ENCODE assay signal across 1 cellular context in the genomic region with DNA sequence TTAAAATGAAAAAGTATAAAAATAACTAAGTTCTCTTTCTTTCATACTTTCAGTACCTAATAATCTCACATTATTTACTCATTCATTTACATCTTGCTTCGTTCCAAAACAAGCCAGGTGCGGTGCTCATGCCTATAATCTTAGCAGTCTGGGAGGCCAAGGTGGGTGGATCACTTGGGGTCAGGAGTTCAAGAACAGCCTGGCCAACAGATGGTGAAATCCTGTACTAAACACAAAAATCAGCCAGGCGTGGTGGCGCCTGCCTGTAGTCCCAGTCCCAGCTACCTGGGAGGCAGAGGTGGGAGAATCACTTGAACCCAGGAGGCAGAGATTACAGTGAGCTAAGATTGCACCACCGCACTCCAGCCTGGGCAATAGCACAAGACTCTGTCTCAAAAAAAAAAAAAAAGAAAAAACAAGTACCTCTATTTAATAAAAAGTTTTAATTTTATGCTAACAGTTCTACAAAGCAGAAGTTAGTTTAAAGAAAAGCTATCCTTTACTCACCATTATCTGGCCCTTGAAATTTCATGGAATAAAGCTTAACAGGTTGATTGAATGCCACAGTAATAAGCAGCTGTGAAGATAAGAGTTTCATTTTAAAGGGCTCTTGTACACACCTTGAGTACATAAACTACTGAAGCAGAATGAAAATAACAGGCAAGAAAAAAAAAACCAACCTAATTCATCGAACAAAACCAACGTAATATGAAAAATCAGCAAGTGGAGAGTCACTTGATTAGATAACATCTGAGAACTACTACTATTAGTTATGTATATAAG.
TF ChIP-seq lines count a peak whose summit lies in the region.

No MANE protein-coding gene starts in this region.

TF ChIP-seq in WTC11, 78 proteins besides CTCF, POLR2A, EP300 and RAD21 (continued from another document):
- TF ChIP-seq, protein P1, sequence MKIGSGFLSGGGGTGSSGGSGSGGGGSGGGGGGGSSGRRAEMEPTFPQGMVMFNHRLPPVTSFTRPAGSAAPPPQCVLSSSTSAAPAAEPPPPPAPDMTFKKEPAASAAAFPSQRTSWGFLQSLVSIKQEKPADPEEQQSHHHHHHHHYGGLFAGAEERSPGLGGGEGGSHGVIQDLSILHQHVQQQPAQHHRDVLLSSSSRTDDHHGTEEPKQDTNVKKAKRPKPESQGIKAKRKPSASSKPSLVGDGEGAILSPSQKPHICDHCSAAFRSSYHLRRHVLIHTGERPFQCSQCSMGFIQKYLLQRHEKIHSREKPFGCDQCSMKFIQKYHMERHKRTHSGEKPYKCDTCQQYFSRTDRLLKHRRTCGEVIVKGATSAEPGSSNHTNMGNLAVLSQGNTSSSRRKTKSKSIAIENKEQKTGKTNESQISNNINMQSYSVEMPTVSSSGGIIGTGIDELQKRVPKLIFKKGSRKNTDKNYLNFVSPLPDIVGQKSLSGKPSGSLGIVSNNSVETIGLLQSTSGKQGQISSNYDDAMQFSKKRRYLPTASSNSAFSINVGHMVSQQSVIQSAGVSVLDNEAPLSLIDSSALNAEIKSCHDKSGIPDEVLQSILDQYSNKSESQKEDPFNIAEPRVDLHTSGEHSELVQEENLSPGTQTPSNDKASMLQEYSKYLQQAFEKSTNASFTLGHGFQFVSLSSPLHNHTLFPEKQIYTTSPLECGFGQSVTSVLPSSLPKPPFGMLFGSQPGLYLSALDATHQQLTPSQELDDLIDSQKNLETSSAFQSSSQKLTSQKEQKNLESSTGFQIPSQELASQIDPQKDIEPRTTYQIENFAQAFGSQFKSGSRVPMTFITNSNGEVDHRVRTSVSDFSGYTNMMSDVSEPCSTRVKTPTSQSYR (CRISPR knock-in tag; IDR thresholded peaks at IDR 0.05): no peak
- TF ChIP-seq NFATC4 (CRISPR knock-in tag; IDR thresholded peaks at IDR 0.05) (no peak), MXD4 (CRISPR knock-in tag; IDR thresholded peaks at IDR 0.05; ENCODE audit: borderline replicate concordance) (no peak), JUN (CRISPR knock-in tag; IDR thresholded peaks at IDR 0.05) (no peak), ZBTB21 (CRISPR knock-in tag; IDR thresholded peaks at IDR 0.05; ENCODE audit: borderline replicate concordance) (no peak), TEAD4 (CRISPR knock-in tag; IDR thresholded peaks at IDR 0.05) (no peak), TP53 (CRISPR knock-in tag; IDR thresholded peaks at IDR 0.05) (no peak)
- TF ChIP-seq, protein P2, sequence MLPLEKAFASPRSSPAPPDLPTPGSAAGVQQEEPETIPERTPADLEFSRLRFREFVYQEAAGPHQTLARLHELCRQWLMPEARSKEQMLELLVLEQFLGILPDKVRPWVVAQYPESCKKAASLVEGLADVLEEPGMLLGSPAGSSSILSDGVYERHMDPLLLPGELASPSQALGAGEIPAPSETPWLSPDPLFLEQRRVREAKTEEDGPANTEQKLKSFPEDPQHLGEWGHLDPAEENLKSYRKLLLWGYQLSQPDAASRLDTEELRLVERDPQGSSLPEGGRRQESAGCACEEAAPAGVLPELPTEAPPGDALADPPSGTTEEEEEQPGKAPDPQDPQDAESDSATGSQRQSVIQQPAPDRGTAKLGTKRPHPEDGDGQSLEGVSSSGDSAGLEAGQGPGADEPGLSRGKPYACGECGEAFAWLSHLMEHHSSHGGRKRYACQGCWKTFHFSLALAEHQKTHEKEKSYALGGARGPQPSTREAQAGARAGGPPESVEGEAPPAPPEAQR (CRISPR knock-in tag; IDR thresholded peaks at IDR 0.05): no peak
- TF ChIP-seq, protein P3, sequence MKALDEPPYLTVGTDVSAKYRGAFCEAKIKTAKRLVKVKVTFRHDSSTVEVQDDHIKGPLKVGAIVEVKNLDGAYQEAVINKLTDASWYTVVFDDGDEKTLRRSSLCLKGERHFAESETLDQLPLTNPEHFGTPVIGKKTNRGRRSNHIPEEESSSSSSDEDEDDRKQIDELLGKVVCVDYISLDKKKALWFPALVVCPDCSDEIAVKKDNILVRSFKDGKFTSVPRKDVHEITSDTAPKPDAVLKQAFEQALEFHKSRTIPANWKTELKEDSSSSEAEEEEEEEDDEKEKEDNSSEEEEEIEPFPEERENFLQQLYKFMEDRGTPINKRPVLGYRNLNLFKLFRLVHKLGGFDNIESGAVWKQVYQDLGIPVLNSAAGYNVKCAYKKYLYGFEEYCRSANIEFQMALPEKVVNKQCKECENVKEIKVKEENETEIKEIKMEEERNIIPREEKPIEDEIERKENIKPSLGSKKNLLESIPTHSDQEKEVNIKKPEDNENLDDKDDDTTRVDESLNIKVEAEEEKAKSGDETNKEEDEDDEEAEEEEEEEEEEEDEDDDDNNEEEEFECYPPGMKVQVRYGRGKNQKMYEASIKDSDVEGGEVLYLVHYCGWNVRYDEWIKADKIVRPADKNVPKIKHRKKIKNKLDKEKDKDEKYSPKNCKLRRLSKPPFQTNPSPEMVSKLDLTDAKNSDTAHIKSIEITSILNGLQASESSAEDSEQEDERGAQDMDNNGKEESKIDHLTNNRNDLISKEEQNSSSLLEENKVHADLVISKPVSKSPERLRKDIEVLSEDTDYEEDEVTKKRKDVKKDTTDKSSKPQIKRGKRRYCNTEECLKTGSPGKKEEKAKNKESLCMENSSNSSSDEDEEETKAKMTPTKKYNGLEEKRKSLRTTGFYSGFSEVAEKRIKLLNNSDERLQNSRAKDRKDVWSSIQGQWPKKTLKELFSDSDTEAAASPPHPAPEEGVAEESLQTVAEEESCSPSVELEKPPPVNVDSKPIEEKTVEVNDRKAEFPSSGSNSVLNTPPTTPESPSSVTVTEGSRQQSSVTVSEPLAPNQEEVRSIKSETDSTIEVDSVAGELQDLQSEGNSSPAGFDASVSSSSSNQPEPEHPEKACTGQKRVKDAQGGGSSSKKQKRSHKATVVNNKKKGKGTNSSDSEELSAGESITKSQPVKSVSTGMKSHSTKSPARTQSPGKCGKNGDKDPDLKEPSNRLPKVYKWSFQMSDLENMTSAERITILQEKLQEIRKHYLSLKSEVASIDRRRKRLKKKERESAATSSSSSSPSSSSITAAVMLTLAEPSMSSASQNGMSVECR (CRISPR knock-in tag; IDR thresholded peaks at IDR 0.05; ENCODE audit: borderline replicate concordance): no peak
- TF ChIP-seq, protein P4, sequence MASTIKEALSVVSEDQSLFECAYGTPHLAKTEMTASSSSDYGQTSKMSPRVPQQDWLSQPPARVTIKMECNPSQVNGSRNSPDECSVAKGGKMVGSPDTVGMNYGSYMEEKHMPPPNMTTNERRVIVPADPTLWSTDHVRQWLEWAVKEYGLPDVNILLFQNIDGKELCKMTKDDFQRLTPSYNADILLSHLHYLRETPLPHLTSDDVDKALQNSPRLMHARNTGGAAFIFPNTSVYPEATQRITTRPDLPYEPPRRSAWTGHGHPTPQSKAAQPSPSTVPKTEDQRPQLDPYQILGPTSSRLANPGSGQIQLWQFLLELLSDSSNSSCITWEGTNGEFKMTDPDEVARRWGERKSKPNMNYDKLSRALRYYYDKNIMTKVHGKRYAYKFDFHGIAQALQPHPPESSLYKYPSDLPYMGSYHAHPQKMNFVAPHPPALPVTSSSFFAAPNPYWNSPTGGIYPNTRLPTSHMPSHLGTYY (CRISPR knock-in tag; IDR thresholded peaks at IDR 0.05): no peak
- TF ChIP-seq, protein P5, sequence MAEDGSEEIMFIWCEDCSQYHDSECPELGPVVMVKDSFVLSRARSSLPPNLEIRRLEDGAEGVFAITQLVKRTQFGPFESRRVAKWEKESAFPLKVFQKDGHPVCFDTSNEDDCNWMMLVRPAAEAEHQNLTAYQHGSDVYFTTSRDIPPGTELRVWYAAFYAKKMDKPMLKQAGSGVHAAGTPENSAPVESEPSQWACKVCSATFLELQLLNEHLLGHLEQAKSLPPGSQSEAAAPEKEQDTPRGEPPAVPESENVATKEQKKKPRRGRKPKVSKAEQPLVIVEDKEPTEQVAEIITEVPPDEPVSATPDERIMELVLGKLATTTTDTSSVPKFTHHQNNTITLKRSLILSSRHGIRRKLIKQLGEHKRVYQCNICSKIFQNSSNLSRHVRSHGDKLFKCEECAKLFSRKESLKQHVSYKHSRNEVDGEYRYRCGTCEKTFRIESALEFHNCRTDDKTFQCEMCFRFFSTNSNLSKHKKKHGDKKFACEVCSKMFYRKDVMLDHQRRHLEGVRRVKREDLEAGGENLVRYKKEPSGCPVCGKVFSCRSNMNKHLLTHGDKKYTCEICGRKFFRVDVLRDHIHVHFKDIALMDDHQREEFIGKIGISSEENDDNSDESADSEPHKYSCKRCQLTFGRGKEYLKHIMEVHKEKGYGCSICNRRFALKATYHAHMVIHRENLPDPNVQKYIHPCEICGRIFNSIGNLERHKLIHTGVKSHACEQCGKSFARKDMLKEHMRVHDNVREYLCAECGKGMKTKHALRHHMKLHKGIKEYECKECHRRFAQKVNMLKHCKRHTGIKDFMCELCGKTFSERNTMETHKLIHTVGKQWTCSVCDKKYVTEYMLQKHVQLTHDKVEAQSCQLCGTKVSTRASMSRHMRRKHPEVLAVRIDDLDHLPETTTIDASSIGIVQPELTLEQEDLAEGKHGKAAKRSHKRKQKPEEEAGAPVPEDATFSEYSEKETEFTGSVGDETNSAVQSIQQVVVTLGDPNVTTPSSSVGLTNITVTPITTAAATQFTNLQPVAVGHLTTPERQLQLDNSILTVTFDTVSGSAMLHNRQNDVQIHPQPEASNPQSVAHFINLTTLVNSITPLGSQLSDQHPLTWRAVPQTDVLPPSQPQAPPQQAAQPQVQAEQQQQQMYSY (CRISPR knock-in tag; IDR thresholded peaks at IDR 0.05): no peak
- TF ChIP-seq, protein P6, sequence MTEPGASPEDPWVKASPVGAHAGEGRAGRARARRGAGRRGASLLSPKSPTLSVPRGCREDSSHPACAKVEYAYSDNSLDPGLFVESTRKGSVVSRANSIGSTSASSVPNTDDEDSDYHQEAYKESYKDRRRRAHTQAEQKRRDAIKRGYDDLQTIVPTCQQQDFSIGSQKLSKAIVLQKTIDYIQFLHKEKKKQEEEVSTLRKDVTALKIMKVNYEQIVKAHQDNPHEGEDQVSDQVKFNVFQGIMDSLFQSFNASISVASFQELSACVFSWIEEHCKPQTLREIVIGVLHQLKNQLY (CRISPR knock-in tag; IDR thresholded peaks at IDR 0.05): no peak
